ENCODE assay signal across 8 cellular contexts in genomic region chr14:60064491-60065072, GRCh38. TPM values are rescaled to one million over a fixed set of nuclear protein-coding genes. Genes with fewer than 3 reads are reported as not detected.
DNase-seq lines count a peak whose midpoint lies in the region; ATAC-seq and TF ChIP-seq lines count a peak whose summit lies in the region.

No MANE protein-coding gene starts in this region.

- H3K9me3 Mint-ChIP-seq in activated CD8-positive, alpha-beta T cell treated with anti-CD3 and anti-CD28 coated beads for 36 hours = no peaks in the 10 kb centered on the region
- H3K9me3 Mint-ChIP-seq in immature natural killer cell = no peaks in the 10 kb centered on the region

- no peak for TF ChIP-seq POLR2A in upper lobe of left lung (IDR thresholded peaks at IDR 0.05)

- intact Hi-C loops in activated CD8-positive, alpha-beta T cell treated with anti-CD3 and anti-CD28 coated beads for 36 hours (cut with micrococcal nuclease) = loop anchor here (1.0 kb wide), 1 partner anchor 120 kb away; no protein-coding TSS in a partner anchor

- no peaks in the 10 kb centered on the region for H3K4me1 Mint-ChIP-seq in activated CD8-positive, alpha-beta T cell treated with anti-CD3 and anti-CD28 coated beads for 36 hours (ENCODE audit: low read depth)
- H3K4me1 Mint-ChIP-seq in immature natural killer cell = no peaks in the 10 kb centered on the region

- H3K36me3 ChIP-seq in upper lobe of left lung = no peaks in the 10 kb centered on the region

- no peaks in the 10 kb centered on the region for H3K4me1 ChIP-seq in upper lobe of left lung

- TF ChIP-seq CTCF in activated CD8-positive, alpha-beta T cell treated with anti-CD3 and anti-CD28 coated beads for 36 hours (IDR thresholded peaks at IDR 0.05) = peak; percentile 58
- peak in 5 of 6 experiments; percentile 43 to 56 (median 45) for TF ChIP-seq CTCF in upper lobe of left lung (IDR thresholded peaks at IDR 0.05)

- POLR2A ChIA-PET in activated CD8-positive, alpha-beta T cell treated with anti-CD3 and anti-CD28 coated beads for 36 hours (lab: Charles Lee) = no interaction called here

- H3K27me3 Mint-ChIP-seq in activated CD8-positive, alpha-beta T cell treated with anti-CD3 and anti-CD28 coated beads for 36 hours = peaks cover 3% of the 10 kb centered on the region
- H3K27me3 Mint-ChIP-seq in immature natural killer cell (ENCODE audit: low read depth in 3 of 3) = peaks cover 0 to 2% (median 0%) of the 10 kb centered on the region in 3 donors

- CTCF ChIA-PET in activated CD8-positive, alpha-beta T cell treated with anti-CD3 and anti-CD28 coated beads for 36 hours (lab: Charles Lee) = interaction anchor here (0.6 to 2.5 kb wide), 9 partner anchors 10 to 239 kb away, joined by 3 to 37 read pairs (median 3); no protein-coding TSS in a partner anchor

- H3K4me3 ChIP-seq in upper lobe of left lung = no peak overlapping the region

- no peak overlapping the region for H3K27ac Mint-ChIP-seq in activated CD8-positive, alpha-beta T cell treated with anti-CD3 and anti-CD28 coated beads for 36 hours
- H3K27ac Mint-ChIP-seq in immature natural killer cell = no peak overlapping the region

- ATAC-seq in activated CD8-positive, alpha-beta T cell treated with anti-CD3 and anti-CD28 coated beads for 36 hours = peak; percentile 60
- peak in 1 of 2 donors; percentile 68 for ATAC-seq in upper lobe of left lung (ENCODE audit: low FRiP score in 2 of 2)
- no peak for ATAC-seq in HG03469 (IDR thresholded peaks at IDR 0.05; ENCODE audit: unreplicated experiment)
- no peak for ATAC-seq in GM18519 (IDR thresholded peaks at IDR 0.05; ENCODE audit: low FRiP score, unreplicated experiment)

- no peaks in the 10 kb centered on the region for H3K36me3 Mint-ChIP-seq in activated CD8-positive, alpha-beta T cell treated with anti-CD3 and anti-CD28 coated beads for 36 hours (ENCODE audit: low read depth)
- H3K36me3 Mint-ChIP-seq in immature natural killer cell = no peaks in the 10 kb centered on the region

- H3K9me3 ChIP-seq in upper lobe of left lung = no peaks in the 10 kb centered on the region

- H3K27me3 ChIP-seq in upper lobe of left lung = no peaks in the 10 kb centered on the region

- no peak for TF ChIP-seq EP300 in upper lobe of left lung (IDR thresholded peaks at IDR 0.05)

- DNase-seq in NCI-H2196 (lab: John Stamatoyannopoulos, UW; ENCODE audit: unreplicated experiment) = peak; percentile 46
- no peak for DNase-seq in NCI-H2196 treated with DMSO at 0.1 percent for 48 hours (lab: John Stamatoyannopoulos, UW; ENCODE audit: unreplicated experiment)
- peak; percentile 35 for DNase-seq in KBM-7
- no peak for DNase-seq in activated CD8-positive, alpha-beta T cell treated with anti-CD3 and anti-CD28 coated beads for 36 hours
- peak; percentile 36 to 50 (median 45) for DNase-seq in immature natural killer cell
- DNase-seq in upper lobe of left lung = no peak

- H3K4me3 Mint-ChIP-seq in activated CD8-positive, alpha-beta T cell treated with anti-CD3 and anti-CD28 coated beads for 36 hours = no peak overlapping the region
- no peak overlapping the region for H3K4me3 Mint-ChIP-seq in immature natural killer cell

- in situ Hi-C loops in KBM-7 (cut with MboI; ENCODE audit: low pct_unique_long_range_greater_than_20kb, low sequenced_read_pairs) = loop anchor here (10.0 kb wide), 1 partner anchor 120 kb away; no protein-coding TSS in a partner anchor

- H3K27ac ChIP-seq in upper lobe of left lung = no peak overlapping the region

RNA-seq across cellular contexts. Expression of gene PCNX4, which starts 27.1 kb away (rescaled TPM):
- total RNA-seq in activated CD8-positive, alpha-beta T cell treated with anti-CD3 and anti-CD28 coated beads for 36 hours = 10 to 100 TPM; 28.2 to 30.0 TPM
- 10 to 100 TPM; 14.1 to 33.5 (median 31.9) TPM for polyA plus RNA-seq in immature natural killer cell
- total RNA-seq in upper lobe of left lung = 10 to 100 TPM; 35.0 to 75.1 (median 48.7) TPM

Comparison
In these comparisons a context has a peak if more than half of its experiments do, and no peak if none do; other contexts are left out.
1. DNase-seq: peak in NCI-H2196 (single experiment), KBM-7 (single experiment) and immature natural killer cell (3 of 3); none in NCI-H2196 treated with DMSO at 0.1 percent for 48 hours (single experiment), activated CD8-positive, alpha-beta T cell treated with anti-CD3 and anti-CD28 coated beads for 36 hours (single experiment) and upper lobe of left lung (0 of 2).